Comparison of ENCODE assay signal across 18 cellular contexts in genomic region chr17:38563362-38564253, GRCh38. TPM values are rescaled to one million over a fixed set of nuclear protein-coding genes. Genes with fewer than 3 reads are reported as not detected.
A peak's percentile ranks its signal among the peaks of the same experiment; 100 is the strongest.
DNase-seq lines count a peak whose midpoint lies in the region; ATAC-seq lines count a peak whose summit lies in the region.
"Had no signal": no experiment of that assay in that cellular context is flagged by ENCODE, and none has a peak within 500 bp of the region (broad histone marks: within the 10 kb centered on the region; RNA-seq: fewer than 3 reads in every experiment).

No MANE protein-coding gene starts in this region.

- H3K4me1 ChIP-seq in iPS DF 6.9 (ENCODE audit: control insufficient read depth, insufficient read depth, low read length), result peaks cover 4% of the 10 kb centered on the region

- no peak for ATAC-seq in activated T-cell treated with anti-CD3 and anti-CD28 coated beads, Interleukin-2, amount 50 U/mL, for 72 hours (replicated peaks in 1 of 2)
- ATAC-seq: gastroesophageal sphincter, left lobe of liver had no signal

- H3K9me3 ChIP-seq in iPS DF 6.9 (ENCODE audit: control insufficient read depth, insufficient read depth, low read length), result no peaks in the 10 kb centered on the region
- H3K9me3 ChIP-seq: gastroesophageal sphincter, testis had no signal

- no peaks in the 10 kb centered on the region; the same call in 1 of the 2 replicates for H3K36me3 ChIP-seq in iPS DF 6.9 (ENCODE audit: control insufficient read depth, insufficient read depth, low read length)
- H3K36me3 ChIP-seq: gastroesophageal sphincter, Peyer's patch had no signal

- no peaks in the 10 kb centered on the region for H3K36me3 Mint-ChIP-seq in activated T-cell treated with anti-CD3 and anti-CD28 coated beads, Interleukin-2, amount 50 U/mL, for 72 hours (ENCODE audit: insufficient read depth in 2 of 2)

- peak overlapping the region; percentile 57 for H3K27ac Mint-ChIP-seq in activated T-cell treated with anti-CD3 and anti-CD28 coated beads, Interleukin-2, amount 50 U/mL, for 72 hours

- H3K27me3 Mint-ChIP-seq in activated T-cell treated with anti-CD3 and anti-CD28 coated beads, Interleukin-2, amount 50 U/mL, for 72 hours (ENCODE audit: low read depth), result peaks cover 88% of the 10 kb centered on the region

- H3K27ac ChIP-seq in angular gyrus (ENCODE audit: low read depth, low read length) (peak overlapping the region; percentile 91), iPS DF 6.9 (ENCODE audit: low read length) (no peak overlapping the region)
- H3K27ac ChIP-seq: gastroesophageal sphincter, Peyer's patch, testis had no signal

- H3K4me1 Mint-ChIP-seq in activated T-cell treated with anti-CD3 and anti-CD28 coated beads, Interleukin-2, amount 50 U/mL, for 72 hours (ENCODE audit: low read depth), result peaks cover 29% of the 10 kb centered on the region

- H3K4me3 Mint-ChIP-seq in activated T-cell treated with anti-CD3 and anti-CD28 coated beads, Interleukin-2, amount 50 U/mL, for 72 hours, result peak overlapping the region; percentile 10 to 28

- peak overlapping the region; percentile 6; the same call in 1 of the 2 replicates for H3K4me3 ChIP-seq in iPS DF 6.9 (ENCODE audit: low read length)
- H3K4me3 ChIP-seq: gastroesophageal sphincter, Peyer's patch, testis had no signal

- H3K9me3 Mint-ChIP-seq in activated T-cell treated with anti-CD3 and anti-CD28 coated beads, Interleukin-2, amount 50 U/mL, for 72 hours, result no peaks in the 10 kb centered on the region

- DNase-seq in activated T-cell treated with anti-CD3 and anti-CD28 coated beads, Interleukin-2, amount 50 U/mL, for 72 hours, result no peak
- no peak for DNase-seq in activated T-cell treated with anti-CD3 and anti-CD28 coated beads, Interleukin-2, amount 50 U/mL, for 48 hours
- DNase-seq in iPS DF 6.9 (ENCODE audit: low read depth, low spot score), result peak; percentile 83
- peak; percentile 63 for DNase-seq in retina
- DNase-seq in NCI-H2081 (lab: John Stamatoyannopoulos, UW), result no peak
- DNase-seq in epidermal melanocyte (ENCODE audit: insufficient read length, low spot score), result no peak
- no peak for DNase-seq in stimulated activated CD8-positive, alpha-beta memory T cell treated with anti-CD3 and anti-CD28 coated beads, Interleukin-4, amount 100 ng/mL, for 48 hours
- DNase-seq: 8988T; activated gamma-delta T cell treated with Interleukin-2 at 50 U/mL for 16 hours; NCI-H1694 treated with DMSO at 0.1 percent for 48 hours; NCI-H526 treated with DMSO at 0.1 percent for 48 hours; Peyer's patch; stimulated activated CD4-positive, alpha-beta T cell treated with anti-CD3 and anti-CD28 coated beads, Interleukin-15, amount 100 ng/mL, for 24 hours had no signal

- 100% methylated on average over 1 of the region's 50 CpGs for WGBS in iPS DF 6.9 (ENCODE audit: insufficient coverage, insufficient read length)

- peaks cover 76% of the 10 kb centered on the region for H3K27me3 ChIP-seq in iPS DF 6.9 (ENCODE audit: control insufficient read depth, insufficient read depth, low read length)
- H3K27me3 ChIP-seq: testis had no signal

RNA-seq across cellular contexts. Expression of gene SRCIN1, which starts 42.1 kb away (rescaled TPM):
- total RNA-seq in activated T-cell treated with anti-CD3 and anti-CD28 coated beads, Interleukin-2, amount 50 U/mL, for 72 hours, result 1 to 10 TPM in 1 of 2 donors, under 1 TPM in 1; 0.72 to 1.8 TPM
- total RNA-seq: LHCN-M2 had no signal

Comparison
In these comparisons a context has a peak if more than half of its experiments do, and no peak if none do; other contexts are left out.
1. DNase-seq: peak in iPS DF 6.9 (single experiment) and retina (single experiment); none in activated T-cell treated with anti-CD3 and anti-CD28 coated beads, Interleukin-2, amount 50 U/mL, for 72 hours (0 of 2), activated T-cell treated with anti-CD3 and anti-CD28 coated beads, Interleukin-2, amount 50 U/mL, for 48 hours (0 of 2), NCI-H2081 (0 of 2), epidermal melanocyte (single experiment) and stimulated activated CD8-positive, alpha-beta memory T cell treated with anti-CD3 and anti-CD28 coated beads, Interleukin-4, amount 100 ng/mL, for 48 hours (single experiment).